22 cellular contexts compared by ENCODE assay signal in the genomic region with DNA sequence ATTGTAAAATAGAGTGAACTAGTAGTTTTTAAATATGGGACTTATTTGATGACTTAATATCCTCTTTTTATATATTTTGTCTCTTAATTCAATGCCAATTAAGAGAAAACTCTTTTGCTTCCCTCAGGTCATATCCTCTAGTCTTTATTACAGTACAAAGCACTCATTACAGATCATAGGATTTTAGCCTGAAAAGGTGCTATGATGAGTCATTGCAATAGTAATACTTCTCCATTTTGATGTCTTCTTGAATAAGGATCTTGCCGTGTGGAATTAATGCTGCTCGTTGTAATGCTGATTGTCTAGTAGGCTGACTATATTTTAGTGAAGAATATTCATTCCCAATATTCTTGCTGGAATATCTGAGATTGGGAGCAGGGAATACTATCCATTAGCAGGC.
DNase-seq lines count a peak whose midpoint lies in the region; ATAC-seq and TF ChIP-seq lines count a peak whose summit lies in the region.
"Had no signal": no experiment of that assay in that cellular context is flagged by ENCODE, and none has a peak within 500 bp of the region (broad histone marks: within the 10 kb centered on the region; RNA-seq: fewer than 3 reads in every experiment).

No MANE protein-coding gene starts in this region.

- ATAC-seq in GM18867 (IDR thresholded peaks at IDR 0.05; ENCODE audit: unreplicated experiment) (peak; percentile 88), GM21367 (IDR thresholded peaks at IDR 0.05; ENCODE audit: unreplicated experiment) (peak; percentile 60), HG03103 (IDR thresholded peaks at IDR 0.05; ENCODE audit: low read depth, unreplicated experiment) (peak; percentile 86)
- ATAC-seq: activated CD8-positive, alpha-beta T cell treated with anti-CD3 and anti-CD28 coated beads for 36 hours; activated T-cell treated with anti-CD3 and anti-CD28 coated beads, Interleukin-2, amount 50 U/mL, for 4 hours; gastroesophageal sphincter; left cardiac atrium; stimulated activated naive CD8-positive, alpha-beta T cell treated with anti-CD3 and anti-CD28 coated beads, Interleukin-15, amount 100 ng/mL, for 72 hours had no signal

- H3K9ac ChIP-seq in OCI-LY3 (ENCODE audit: low read length), result no peak overlapping the region

- no peaks in the 10 kb centered on the region for H3K9me3 ChIP-seq in OCI-LY3 (ENCODE audit: insufficient read depth, low read length)
- H3K9me3 ChIP-seq: ascending aorta, gastroesophageal sphincter, prostate gland, upper lobe of left lung had no signal

- peaks cover 5% of the 10 kb centered on the region for H3K36me3 ChIP-seq in OCI-LY3 (replicated peaks; ENCODE audit: low read depth, low read length)
- H3K36me3 ChIP-seq: ascending aorta, gastroesophageal sphincter, prostate gland, upper lobe of left lung had no signal

- no peak overlapping the region for H3K27ac ChIP-seq in OCI-LY3 (ENCODE audit: low read length)
- H3K27ac ChIP-seq: ascending aorta, gastroesophageal sphincter, prostate gland, upper lobe of left lung had no signal

- no peak overlapping the region for H3K4me3 ChIP-seq in OCI-LY3 (ENCODE audit: low read length)
- H3K4me3 ChIP-seq: ascending aorta, gastroesophageal sphincter, prostate gland, upper lobe of left lung had no signal

- H3K4me1 ChIP-seq in OCI-LY3 (ENCODE audit: low read length), result peaks cover 11% of the 10 kb centered on the region
- H3K4me1 ChIP-seq: ascending aorta, gastroesophageal sphincter, prostate gland, upper lobe of left lung had no signal

- peak overlapping the region; percentile 13 for H3K4me2 ChIP-seq in OCI-LY3 (ENCODE audit: low read length)

- no peak for TF ChIP-seq CTCF in OCI-LY3 (IDR thresholded peaks at IDR 0.05; ENCODE audit: low read depth, low read length)

- H3K79me2 ChIP-seq in OCI-LY3 (ENCODE audit: low read length), result no peaks in the 10 kb centered on the region

- H4K20me1 ChIP-seq in OCI-LY3 (ENCODE audit: insufficient read depth, low read length), result no peaks in the 10 kb centered on the region

- H2AFZ ChIP-seq in OCI-LY3 (ENCODE audit: low read depth, low read length), result no peak overlapping the region

- DNase-seq in NCI-H2107 (lab: John Stamatoyannopoulos, UW) (no peak), GF-D8 (lab: John Stamatoyannopoulos, UW) (no peak), activated gamma-delta T cell treated with Interleukin-2 at 50 U/mL for 16 hours (no peak)
- DNase-seq: activated CD4-positive, CD25-positive, alpha-beta regulatory T cell; activated CD8-positive, alpha-beta T cell treated with anti-CD3 and anti-CD28 coated beads for 36 hours; activated naive CD4-positive, alpha-beta T cell treated with anti-CD3 and anti-CD28 coated beads, Interleukin-2, amount 50 U/mL, for 16 hours; activated T-cell treated with anti-CD3 and anti-CD28 coated beads, Interleukin-2, amount 50 U/mL, for 4 hours; AML-193; left cardiac atrium; MV-4-11; NCI-H2029; NCI-H510A treated with DMSO at 0.1 percent for 48 hours; stimulated activated naive CD8-positive, alpha-beta T cell treated with anti-CD3 and anti-CD28 coated beads, Interleukin-15, amount 100 ng/mL, for 72 hours; T1000; upper lobe of left lung had no signal

- H3K27me3 ChIP-seq in OCI-LY3 (ENCODE audit: low read depth, low read length), result no peaks in the 10 kb centered on the region
- H3K27me3 ChIP-seq: ascending aorta, gastroesophageal sphincter, upper lobe of left lung had no signal
